In the genomic region with DNA sequence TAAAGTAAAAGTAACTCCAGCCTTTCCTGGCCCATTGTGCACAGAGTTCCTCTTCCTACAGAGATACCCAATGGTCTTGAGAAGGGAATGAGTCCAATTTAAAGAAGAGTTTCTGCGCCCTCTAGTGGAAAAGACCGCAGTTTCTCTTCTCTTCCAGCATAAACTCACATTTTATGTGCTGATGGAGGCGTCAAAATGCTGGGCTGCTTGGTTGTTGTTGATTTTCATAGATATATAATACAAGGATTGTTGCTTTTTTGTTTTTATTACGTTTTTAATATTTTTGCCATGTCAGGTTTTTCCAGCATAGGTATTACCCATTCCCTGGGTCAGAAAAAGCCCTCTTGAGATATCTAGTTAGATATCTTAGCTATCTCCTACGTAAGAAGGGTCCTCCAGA, we compare ENCODE assay signal across 8 cellular contexts.
DNase-seq lines count a peak whose midpoint lies in the region; ATAC-seq, FAIRE-seq and TF ChIP-seq lines count a peak whose summit lies in the region.

No MANE protein-coding gene starts in this region.

- peak; percentile 0; the same call in 1 of the 2 replicates for TF ChIP-seq CTCF in AG09319 (IDR thresholded peaks at IDR 0.05; ENCODE audit: low read depth, low read length)
- TF ChIP-seq CTCF in GM13977 (IDR thresholded peaks at IDR 0.05; ENCODE audit: extremely low read depth, insufficient read depth, missing control alignments), result peak; percentile 50
- peak; percentile 52 for TF ChIP-seq CTCF in colonic mucosa (IDR thresholded peaks at IDR 0.05)

- FAIRE-seq in small intestine (lab: Jason Lieb, UNC), result no peak

- in situ Hi-C loops in GM13977 (cut with MboI; ENCODE audit: low pct_unique_long_range_greater_than_20kb, low sequenced_read_pairs, unreplicated experiment), result no loop called here

- no peak for ATAC-seq in GM21723 (IDR thresholded peaks at IDR 0.05; ENCODE audit: unreplicated experiment)
- no peak for ATAC-seq in GM19455 (IDR thresholded peaks at IDR 0.05; ENCODE audit: unreplicated experiment)

- H3K36me3 ChIP-seq in colonic mucosa (no peaks in the 10 kb centered on the region), small intestine (ENCODE audit: control insufficient read depth in 2 of 2, insufficient read depth in 2 of 2, low read length in 2 of 2) (no peaks in the 10 kb centered on the region)

- H3K4me1 ChIP-seq in colonic mucosa (no peaks in the 10 kb centered on the region), small intestine (ENCODE audit: control insufficient read depth in 2 of 2, insufficient read depth in 1 of 2, low read depth in 1 of 2, low read length in 1 of 2) (no peaks in the 10 kb centered on the region)

- no peaks in the 10 kb centered on the region for H3K27me3 ChIP-seq in colonic mucosa
- H3K27me3 ChIP-seq in small intestine (ENCODE audit: control insufficient read depth in 2 of 2, insufficient read depth in 2 of 2, low read length in 2 of 2), result no peaks in the 10 kb centered on the region

- no peak overlapping the region for H3K27ac ChIP-seq in colonic mucosa
- H3K27ac ChIP-seq in small intestine (ENCODE audit: low read depth in 1 of 2, low read length in 1 of 2), result no peak overlapping the region
- H3K27ac ChIP-seq in substantia nigra (ENCODE audit: low read depth, low read length, poor library complexity, severe bottlenecking), result no peak overlapping the region

- DNase-seq in AG09319 (ENCODE audit: extremely low read depth, low read depth) (no peak), GM13977 (ENCODE audit: low spot score) (no peak), NCI-H82 treated with DMSO at 0.1 percent for 48 hours (lab: John Stamatoyannopoulos, UW; ENCODE audit: unreplicated experiment) (peak; percentile 37), colonic mucosa (peak; percentile 56), small intestine (peak; percentile 41), substantia nigra (lab: John Stamatoyannopoulos, UW) (no peak)

- H3K9me3 ChIP-seq in colonic mucosa (no peaks in the 10 kb centered on the region), small intestine (ENCODE audit: control insufficient read depth, low read depth) (no peaks in the 10 kb centered on the region)

- intact Hi-C loops in colonic mucosa (cut with DNase I), result loop anchor here (10.0 kb wide), 1 partner anchor 252 kb away; no protein-coding TSS in a partner anchor

- WGBS in small intestine, 3 donors, result 16 to 21% (median 20%) methylated on average over 5 of the region's 5 CpGs

- no peak overlapping the region for H3K9ac ChIP-seq in colonic mucosa (ENCODE audit: low read depth in 2 of 2, low read length in 2 of 2)

- H3K4me3 ChIP-seq in colonic mucosa, result no peak overlapping the region
- no peak overlapping the region for H3K4me3 ChIP-seq in small intestine (ENCODE audit: low read depth in 1 of 2, low read length in 2 of 2)

Comparison
In these comparisons a context has a peak if more than half of its experiments do, and no peak if none do; other contexts are left out.
1. DNase-seq: peak in NCI-H82 treated with DMSO at 0.1 percent for 48 hours (single experiment), colonic mucosa (single experiment) and small intestine (single experiment); none in AG09319 (single experiment), GM13977 (single experiment) and substantia nigra (0 of 49).
2. CTCF ChIP-seq: peak in every context shown above with its lines; median percentile 52 in colonic mucosa; 50 in GM13977; 0 in AG09319.